11 cellular contexts compared by ENCODE assay signal in genomic region chr22:41842996-41843970, GRCh38.
DNase-seq lines count a peak whose midpoint lies in the region; ATAC-seq and TF ChIP-seq lines count a peak whose summit lies in the region.
"Had no signal": no experiment of that assay in that cellular context is flagged by ENCODE, and none has a peak within 500 bp of the region (broad histone marks: within the 10 kb centered on the region; RNA-seq: fewer than 3 reads in every experiment).

No MANE protein-coding gene starts in this region.

- H3K36me3 Mint-ChIP-seq in activated T-cell treated with anti-CD3 and anti-CD28 coated beads, Interleukin-2, amount 50 U/mL, for 24 hours (ENCODE audit: low read depth) = peaks cover 73% of the 10 kb centered on the region
- peaks cover 43% of the 10 kb centered on the region for H3K36me3 Mint-ChIP-seq in stimulated activated naive CD8-positive, alpha-beta T cell treated with anti-CD3 and anti-CD28 coated beads, Interleukin-15, Interleukin-2, amounts not matched to agents 100 ng/mL and 50 ng/mL, for 24 hours (ENCODE audit: low read depth)

- intact Hi-C loops in posterior cingulate gyrus (cut with DNase I) = no loop called here

- H3K4me3 ChIP-seq in SU-DHL-6 (ENCODE audit: insufficient read depth, low read length, poor library complexity, severe bottlenecking) = no peak overlapping the region

- peak overlapping the region; percentile 2 for H3K4me2 ChIP-seq in SU-DHL-6 (ENCODE audit: low read depth, low read length, poor library complexity, severe bottlenecking)

- H3K9me3 Mint-ChIP-seq in activated T-cell treated with anti-CD3 and anti-CD28 coated beads, Interleukin-2, amount 50 U/mL, for 24 hours = no peaks in the 10 kb centered on the region
- no peaks in the 10 kb centered on the region for H3K9me3 Mint-ChIP-seq in stimulated activated naive CD8-positive, alpha-beta T cell treated with anti-CD3 and anti-CD28 coated beads, Interleukin-15, Interleukin-2, amounts not matched to agents 100 ng/mL and 50 ng/mL, for 24 hours

- no peak for DNase-seq in activated T-cell treated with anti-CD3 and anti-CD28 coated beads, Interleukin-2, amount 50 U/mL, for 24 hours
- DNase-seq in activated T-cell treated with anti-CD3 and anti-CD28 coated beads for 4 hours (no peak), epithelial cell of prostate (ENCODE audit: low read depth, low spot score) (no peak), posterior cingulate gyrus (no peak)
- DNase-seq: hippocampal formation, mesenchymal stem cell, NCI-H1436 had no signal

- H3K79me2 ChIP-seq in SU-DHL-6 (ENCODE audit: insufficient read depth, low read length) = peaks cover 98% of the 10 kb centered on the region

- ATAC-seq in HG03571 (IDR thresholded peaks at IDR 0.05; ENCODE audit: unreplicated experiment) = no peak
- ATAC-seq in GM19397 (IDR thresholded peaks at IDR 0.05; ENCODE audit: unreplicated experiment) = no peak

- H3K9me2 ChIP-seq in SU-DHL-6 (replicated peaks; ENCODE audit: insufficient read depth, low read length) = no peaks in the 10 kb centered on the region

- no peak for TF ChIP-seq CTCF in SU-DHL-6 (IDR thresholded peaks at IDR 0.05; ENCODE audit: insufficient read depth, low read length, poor library complexity, severe bottlenecking)

- H3F3A ChIP-seq in SU-DHL-6 (ENCODE audit: insufficient read depth) = peaks cover 9% of the 10 kb centered on the region; the same call in 1 of the 2 replicates

- peaks cover 7% of the 10 kb centered on the region for H4K20me1 ChIP-seq in SU-DHL-6 (ENCODE audit: low read depth, low read length)

- H3K9me3 ChIP-seq in SU-DHL-6 (ENCODE audit: insufficient read depth, low read length) = no peaks in the 10 kb centered on the region

- no peak overlapping the region for H2AFZ ChIP-seq in SU-DHL-6 (ENCODE audit: low read depth, low read length, severe bottlenecking)

- H3K4me3 Mint-ChIP-seq in activated T-cell treated with anti-CD3 and anti-CD28 coated beads, Interleukin-2, amount 50 U/mL, for 24 hours = peak overlapping the region; percentile 55
- peak overlapping the region; percentile 32 for H3K4me3 Mint-ChIP-seq in stimulated activated naive CD8-positive, alpha-beta T cell treated with anti-CD3 and anti-CD28 coated beads, Interleukin-15, Interleukin-2, amounts not matched to agents 100 ng/mL and 50 ng/mL, for 24 hours

- peak overlapping the region; percentile 10 for H3K27ac ChIP-seq in SU-DHL-6 (ENCODE audit: low read depth, low read length)
- H3K27ac ChIP-seq in epithelial cell of prostate = peak overlapping the region; percentile 92

- no peaks in the 10 kb centered on the region for H3K27me3 Mint-ChIP-seq in activated T-cell treated with anti-CD3 and anti-CD28 coated beads, Interleukin-2, amount 50 U/mL, for 24 hours
- no peaks in the 10 kb centered on the region for H3K27me3 Mint-ChIP-seq in stimulated activated naive CD8-positive, alpha-beta T cell treated with anti-CD3 and anti-CD28 coated beads, Interleukin-15, Interleukin-2, amounts not matched to agents 100 ng/mL and 50 ng/mL, for 24 hours

- H3K27me3 ChIP-seq in SU-DHL-6 (ENCODE audit: low read length) = no peaks in the 10 kb centered on the region

- H3K27ac Mint-ChIP-seq in activated T-cell treated with anti-CD3 and anti-CD28 coated beads, Interleukin-2, amount 50 U/mL, for 24 hours = peak overlapping the region; percentile 94
- peak overlapping the region; percentile 46 for H3K27ac Mint-ChIP-seq in stimulated activated naive CD8-positive, alpha-beta T cell treated with anti-CD3 and anti-CD28 coated beads, Interleukin-15, Interleukin-2, amounts not matched to agents 100 ng/mL and 50 ng/mL, for 24 hours

- H3K4me1 Mint-ChIP-seq in activated T-cell treated with anti-CD3 and anti-CD28 coated beads, Interleukin-2, amount 50 U/mL, for 24 hours (ENCODE audit: low read depth) = peaks cover 88% of the 10 kb centered on the region
- peaks cover 89% of the 10 kb centered on the region for H3K4me1 Mint-ChIP-seq in stimulated activated naive CD8-positive, alpha-beta T cell treated with anti-CD3 and anti-CD28 coated beads, Interleukin-15, Interleukin-2, amounts not matched to agents 100 ng/mL and 50 ng/mL, for 24 hours (ENCODE audit: low read depth)

- peaks cover 17% of the 10 kb centered on the region for H3K36me3 ChIP-seq in SU-DHL-6 (ENCODE audit: low read length)

- H3K9ac ChIP-seq in SU-DHL-6 (ENCODE audit: low read length) = no peak overlapping the region
